Comparison of ENCODE assay signal across 15 cellular contexts in genomic region chr9:75161116-75161857, GRCh38.
"Had no signal": no experiment of that assay in that cellular context is flagged by ENCODE, and none has a peak within 500 bp of the region (broad histone marks: within the 10 kb centered on the region; RNA-seq: fewer than 3 reads in every experiment).

No MANE protein-coding gene starts in this region.

- H3K36me3 ChIP-seq: ovary had no signal

- H3K9me3 ChIP-seq: gastrocnemius medialis, ovary had no signal

- ATAC-seq: activated CD8-positive, alpha-beta memory T cell treated with anti-CD3 and anti-CD28 coated beads, Interleukin-2, amount 10 ng/mL, durations not matched to agents 7 days and 5 days; activated T-cell treated with anti-CD3 and anti-CD28 coated beads, Interleukin-2, amount 50 U/mL, for 4 hours; gastrocnemius medialis; heart right ventricle had no signal

- DNase-seq: activated CD8-positive, alpha-beta memory T cell treated with anti-CD3 and anti-CD28 coated beads, Interleukin-2, amount 10 ng/mL, durations not matched to agents 7 days and 5 days; activated gamma-delta T cell treated with Interleukin-2 at 50 U/mL for 16 hours; activated naive CD8-positive, alpha-beta T cell treated with anti-CD3 and anti-CD28 coated beads for 36 hours; activated T-cell treated with anti-CD3 and anti-CD28 coated beads, Interleukin-2, amount 50 U/mL, for 4 hours; aorta; dorsolateral prefrontal cortex; gastrocnemius medialis; heart right ventricle; left ventricle myocardium inferior; ovary; stimulated activated CD4-positive, alpha-beta T cell treated with anti-CD3 and anti-CD28 coated beads, Interleukin-2, amount 100 ng/mL, for 48 hours had no signal

- H3K4me1 ChIP-seq: esophagus muscularis mucosa, gastrocnemius medialis, heart right ventricle, left ventricle myocardium inferior had no signal

- H3K4me1 Mint-ChIP-seq: memory B cell had no signal

- H3K27ac Mint-ChIP-seq: activated CD8-positive, alpha-beta memory T cell treated with anti-CD3 and anti-CD28 coated beads, Interleukin-2, amount 10 ng/mL, durations not matched to agents 7 days and 5 days; activated naive CD8-positive, alpha-beta T cell treated with anti-CD3 and anti-CD28 coated beads for 36 hours; memory B cell; stimulated activated naive CD8-positive, alpha-beta T cell treated with anti-CD3 and anti-CD28 coated beads, Interleukin-15, Interleukin-2, amounts not matched to agents 100 ng/mL and 50 ng/mL, for 24 hours; T-helper 2 cell treated with Interferon-gamma antibody and Interleukin-4, amounts not matched to agents 5 μg/mL and 100 μg/mL, for 36 hours had no signal

- H3K4me3 ChIP-seq: dorsolateral prefrontal cortex, esophagus muscularis mucosa, gastrocnemius medialis, heart right ventricle, left ventricle myocardium inferior, ovary had no signal

- H3K27ac ChIP-seq: dorsolateral prefrontal cortex, esophagus muscularis mucosa, gastrocnemius medialis, heart right ventricle, left ventricle myocardium inferior, ovary had no signal

- H3K27me3 Mint-ChIP-seq: activated CD8-positive, alpha-beta memory T cell treated with anti-CD3 and anti-CD28 coated beads, Interleukin-2, amount 10 ng/mL, durations not matched to agents 7 days and 5 days; activated naive CD8-positive, alpha-beta T cell treated with anti-CD3 and anti-CD28 coated beads for 36 hours; memory B cell; stimulated activated naive CD8-positive, alpha-beta T cell treated with anti-CD3 and anti-CD28 coated beads, Interleukin-15, Interleukin-2, amounts not matched to agents 100 ng/mL and 50 ng/mL, for 24 hours had no signal

- H3K4me3 Mint-ChIP-seq: activated CD8-positive, alpha-beta memory T cell treated with anti-CD3 and anti-CD28 coated beads, Interleukin-2, amount 10 ng/mL, durations not matched to agents 7 days and 5 days; activated naive CD8-positive, alpha-beta T cell treated with anti-CD3 and anti-CD28 coated beads for 36 hours; activated T-cell treated with anti-CD3 and anti-CD28 coated beads, Interleukin-2, amount 50 U/mL, for 4 hours; memory B cell; stimulated activated naive CD8-positive, alpha-beta T cell treated with anti-CD3 and anti-CD28 coated beads, Interleukin-15, Interleukin-2, amounts not matched to agents 100 ng/mL and 50 ng/mL, for 24 hours; T-helper 2 cell treated with Interferon-gamma antibody and Interleukin-4, amounts not matched to agents 5 μg/mL and 100 μg/mL, for 36 hours had no signal

- H3K27me3 ChIP-seq: dorsolateral prefrontal cortex, esophagus muscularis mucosa, gastrocnemius medialis, heart right ventricle, ovary had no signal
